Comparison of ENCODE assay signal across 10 cellular contexts in the genomic region with DNA sequence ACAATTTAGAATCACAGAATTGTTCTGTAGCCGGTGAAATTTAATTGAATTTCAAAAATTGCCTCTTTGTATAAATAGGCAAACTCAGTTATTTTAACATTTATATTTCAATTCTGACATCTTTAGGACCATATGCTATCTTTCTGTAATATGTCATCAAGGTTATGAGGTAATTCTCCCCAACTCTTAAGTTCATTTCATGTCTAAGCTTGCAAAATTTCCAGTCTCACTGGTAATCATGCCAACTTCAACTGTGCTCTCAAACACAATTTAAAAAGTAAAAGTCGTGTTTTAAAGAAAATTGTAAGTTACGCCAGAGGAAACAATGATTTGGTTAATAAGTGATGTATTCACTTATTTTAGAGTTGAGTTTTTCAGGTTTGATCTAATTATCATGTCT. TPM values are rescaled to one million over a fixed set of nuclear protein-coding genes. Genes with fewer than 3 reads are reported as not detected.
DNase-seq lines count a peak whose midpoint lies in the region; ATAC-seq and TF ChIP-seq lines count a peak whose summit lies in the region.
"Had no signal": no experiment of that assay in that cellular context is flagged by ENCODE, and none has a peak within 500 bp of the region (broad histone marks: within the 10 kb centered on the region; RNA-seq: fewer than 3 reads in every experiment).

No MANE protein-coding gene starts in this region.

- peak overlapping the region; percentile 87 for H3K27ac Mint-ChIP-seq in activated naive CD8-positive, alpha-beta T cell treated with anti-CD3 and anti-CD28 coated beads, Interleukin-2, amount 50 U/mL, for 24 hours
- peak overlapping the region in 2 of 6 donors; percentile 11 to 77 for H3K27ac Mint-ChIP-seq in immature natural killer cell

- no peak for ATAC-seq in left ventricle myocardium superior
- no peak for ATAC-seq in activated naive CD8-positive, alpha-beta T cell treated with anti-CD3 and anti-CD28 coated beads, Interleukin-2, amount 50 U/mL, for 24 hours
- no peak for ATAC-seq in HG02970 (IDR thresholded peaks at IDR 0.05; ENCODE audit: low FRiP score, unreplicated experiment)

- H3K9me3 ChIP-seq in right atrium auricular region (no peaks in the 10 kb centered on the region), uterus (no peaks in the 10 kb centered on the region)

- DNase-seq in right atrium auricular region (ENCODE audit: low spot score) (no peak), left ventricle myocardium superior (no peak), immature natural killer cell (no peak), uterus (no peak), NCI-H146 treated with DMSO at 0.1 percent for 48 hours (lab: John Stamatoyannopoulos, UW; ENCODE audit: unreplicated experiment) (no peak), nucleus accumbens (lab: John Stamatoyannopoulos, UW) (no peak)
- DNase-seq in activated naive CD8-positive, alpha-beta T cell treated with anti-CD3 and anti-CD28 coated beads, Interleukin-2, amount 50 U/mL, for 24 hours: no peak
- DNase-seq: DMS153 had no signal

- H3K27me3 Mint-ChIP-seq in activated naive CD8-positive, alpha-beta T cell treated with anti-CD3 and anti-CD28 coated beads, Interleukin-2, amount 50 U/mL, for 24 hours: no peaks in the 10 kb centered on the region
- H3K27me3 Mint-ChIP-seq in immature natural killer cell (ENCODE audit: low read depth in 3 of 3): peaks cover 0 to 10% (median 4%) of the 10 kb centered on the region in 3 donors

- H3K27me3 ChIP-seq in right atrium auricular region (no peaks in the 10 kb centered on the region), uterus (no peaks in the 10 kb centered on the region)

- peaks cover 13% of the 10 kb centered on the region for H3K36me3 Mint-ChIP-seq in activated naive CD8-positive, alpha-beta T cell treated with anti-CD3 and anti-CD28 coated beads, Interleukin-2, amount 50 U/mL, for 24 hours (ENCODE audit: low read depth)
- peaks cover 0 to 4% (median 0%) of the 10 kb centered on the region in 3 donors for H3K36me3 Mint-ChIP-seq in immature natural killer cell

- H3K4me3 ChIP-seq in right atrium auricular region (peak overlapping the region in 1 of 2 donors; percentile 85), uterus (no peak overlapping the region)

- no peak for TF ChIP-seq CTCF in right atrium auricular region (IDR thresholded peaks at IDR 0.05)
- no peak for TF ChIP-seq CTCF in uterus (IDR thresholded peaks at IDR 0.05)

- H3K36me3 ChIP-seq in right atrium auricular region (no peaks in the 10 kb centered on the region), uterus (no peaks in the 10 kb centered on the region)

- peaks cover 68% of the 10 kb centered on the region for H3K4me1 Mint-ChIP-seq in activated naive CD8-positive, alpha-beta T cell treated with anti-CD3 and anti-CD28 coated beads, Interleukin-2, amount 50 U/mL, for 24 hours
- H3K4me1 Mint-ChIP-seq in immature natural killer cell: peaks cover 58 to 66% of the 10 kb centered on the region in 2 donors

- peak overlapping the region; percentile 93 for H3K4me3 Mint-ChIP-seq in activated naive CD8-positive, alpha-beta T cell treated with anti-CD3 and anti-CD28 coated beads, Interleukin-2, amount 50 U/mL, for 24 hours
- H3K4me3 Mint-ChIP-seq in immature natural killer cell: peak overlapping the region; percentile 91 to 98 (median 93)

- intact Hi-C loops in left ventricle myocardium superior (cut with micrococcal nuclease) (no loop called here), uterus (cut with DNase I; ENCODE audit: low total_unique reads) (no loop called here)

- no peaks in the 10 kb centered on the region for H3K9me3 Mint-ChIP-seq in activated naive CD8-positive, alpha-beta T cell treated with anti-CD3 and anti-CD28 coated beads, Interleukin-2, amount 50 U/mL, for 24 hours
- H3K9me3 Mint-ChIP-seq in immature natural killer cell: no peaks in the 10 kb centered on the region

- no peak for TF ChIP-seq POLR2A in uterus (IDR thresholded peaks at IDR 0.05)

- H3K4me1 ChIP-seq in right atrium auricular region (peaks cover 0 to 45% of the 10 kb centered on the region in 2 donors), uterus (no peaks in the 10 kb centered on the region)

- H3K27ac ChIP-seq in right atrium auricular region (peak overlapping the region; percentile 95), uterus (peak overlapping the region; percentile 29 to 98)

RNA-seq across cellular contexts. Expression of a gene that starts 1.4 kb away (rescaled TPM):
- 10 to 100 TPM; 12.2 to 12.7 TPM for total RNA-seq in right atrium auricular region
- 10.2 TPM for total RNA-seq in left ventricle myocardium superior
- polyA plus RNA-seq in immature natural killer cell: 10 to 100 TPM; 10.2 to 48.1 (median 16.1) TPM
- 10 to 100 TPM; 17.9 to 72.8 (median 40.6) TPM for total RNA-seq in uterus

RNA-seq across cellular contexts. Expression of a gene that starts 42.7 kb away (rescaled TPM):
- total RNA-seq in right atrium auricular region (1 to 10 TPM; 1.8 to 2.7 TPM), left ventricle myocardium superior (66.8 TPM), uterus (1 to 10 TPM in 3 of 4 donors, under 1 TPM in 1; under 0.01 to 9.3 (median 6.9) TPM)
- polyA plus RNA-seq in immature natural killer cell: 1 to 10 TPM in 1 of 3 donors, under 1 TPM in 2; 0.72 to 2.1 (median 0.76) TPM
- total RNA-seq: lung microvascular endothelial cell had no signal
